In the genomic region with DNA sequence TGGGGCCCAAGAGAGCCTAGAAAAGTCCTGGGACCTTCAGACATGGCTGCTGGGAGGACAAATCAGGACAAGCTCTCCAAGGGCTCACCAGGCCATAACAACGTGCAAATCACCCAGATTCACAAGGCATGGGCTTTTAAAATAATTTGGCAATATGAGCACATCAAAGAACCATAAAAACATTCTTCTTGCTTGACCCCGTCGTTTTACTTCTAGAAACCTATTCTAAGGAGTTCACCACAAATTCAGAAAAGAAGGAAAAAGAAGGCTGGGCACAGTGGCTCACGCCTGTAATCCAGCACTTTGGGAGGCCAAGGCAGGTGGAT, we compare ENCODE assay signal across 17 cellular contexts. TPM values are rescaled to one million over a fixed set of nuclear protein-coding genes. Genes with fewer than 3 reads are reported as not detected.
DNase-seq lines count a peak whose midpoint lies in the region; ATAC-seq and TF ChIP-seq lines count a peak whose summit lies in the region.
"Had no signal": no experiment of that assay in that cellular context is flagged by ENCODE, and none has a peak within 500 bp of the region (broad histone marks: within the 10 kb centered on the region; RNA-seq: fewer than 3 reads in every experiment).

No MANE protein-coding gene starts in this region.

- H3K4me1 Mint-ChIP-seq in natural killer cell (peaks cover 0 to 4% of the 10 kb centered on the region in 2 donors), HFFc6 (ENCODE audit: low read depth) (no peaks in the 10 kb centered on the region)
- H3K4me1 Mint-ChIP-seq in natural killer cell treated with Interleukin-12 subunit alpha and Interleukin-12 subunit beta and Interleukin-15 and Interleukin-18, amount 100 ng/mL, for 72 hours (ENCODE audit: low read depth in 2 of 2) = peaks cover 4 to 8% of the 10 kb centered on the region in 2 donors
- H3K4me1 Mint-ChIP-seq in activated CD8-positive, alpha-beta T cell treated with anti-CD3 and anti-CD28 coated beads for 36 hours (ENCODE audit: low read depth) = peaks cover 4% of the 10 kb centered on the region

- no peaks in the 10 kb centered on the region for H3K27me3 ChIP-seq in aorta (ENCODE audit: control insufficient read depth in 1 of 2, insufficient read depth in 2 of 2, low read length in 1 of 2)
- H3K27me3 ChIP-seq: hepatocyte, SJCRH30 had no signal

- H3K4me3 Mint-ChIP-seq in natural killer cell = no peak overlapping the region
- H3K4me3 Mint-ChIP-seq in natural killer cell treated with Interleukin-12 subunit alpha and Interleukin-12 subunit beta and Interleukin-15 and Interleukin-18, amount 100 ng/mL, for 72 hours = no peak overlapping the region
- H3K4me3 Mint-ChIP-seq in HFFc6 = no peak overlapping the region
- H3K4me3 Mint-ChIP-seq in activated CD8-positive, alpha-beta T cell treated with anti-CD3 and anti-CD28 coated beads for 36 hours = no peak overlapping the region
- H3K4me3 Mint-ChIP-seq: activated naive CD4-positive, alpha-beta T cell treated with anti-CD3 and anti-CD28 coated beads, Interleukin-2, amount 50 U/mL, for 24 hours; brain had no signal

- no peak overlapping the region for H3K27ac ChIP-seq in aorta (ENCODE audit: low read depth in 1 of 2, low read length in 2 of 2)
- H3K27ac ChIP-seq: hepatocyte, SJCRH30 had no signal

- POLR2A ChIA-PET in activated CD8-positive, alpha-beta T cell treated with anti-CD3 and anti-CD28 coated beads for 36 hours (lab: Charles Lee) = interaction anchor here (0.6 to 2.3 kb wide), 8 partner anchors 24 to 354 kb away, joined by 3 to 7 read pairs (median 3); a partner anchor contains a TSS

- no peaks in the 10 kb centered on the region for H3K9me3 ChIP-seq in aorta (ENCODE audit: control insufficient read depth, low read length)
- H3K9me3 ChIP-seq: SJCRH30 had no signal

- CTCF ChIA-PET in activated CD8-positive, alpha-beta T cell treated with anti-CD3 and anti-CD28 coated beads for 36 hours (lab: Charles Lee) = interaction anchor here (0.6 to 4.0 kb wide), 37 partner anchors 10 to 378 kb away, joined by 3 to 130 read pairs (median 4); a partner anchor contains a TSS

- H3K27me3 Mint-ChIP-seq in natural killer cell (ENCODE audit: low read depth in 2 of 2) (peaks cover 0 to 18% of the 10 kb centered on the region in 2 donors), HFFc6 (ENCODE audit: insufficient read depth) (peaks cover 19% of the 10 kb centered on the region)
- peaks cover 0 to 12% of the 10 kb centered on the region in 2 donors for H3K27me3 Mint-ChIP-seq in natural killer cell treated with Interleukin-12 subunit alpha and Interleukin-12 subunit beta and Interleukin-15 and Interleukin-18, amount 100 ng/mL, for 72 hours
- H3K27me3 Mint-ChIP-seq in activated CD8-positive, alpha-beta T cell treated with anti-CD3 and anti-CD28 coated beads for 36 hours = no peaks in the 10 kb centered on the region
- H3K27me3 Mint-ChIP-seq: activated naive CD4-positive, alpha-beta T cell treated with anti-CD3 and anti-CD28 coated beads, Interleukin-2, amount 50 U/mL, for 24 hours had no signal

- H3K36me3 ChIP-seq in aorta (ENCODE audit: control insufficient read depth in 1 of 2, insufficient read depth in 2 of 2, low read length in 1 of 2) = no peaks in the 10 kb centered on the region
- H3K36me3 ChIP-seq: SJCRH30 had no signal

- H3K4me3 ChIP-seq in aorta (ENCODE audit: low read length in 2 of 2) = no peak overlapping the region
- H3K4me3 ChIP-seq: hepatocyte, SJCRH30 had no signal

- H3K27ac Mint-ChIP-seq in natural killer cell (no peak overlapping the region), HFFc6 (no peak overlapping the region)
- peak overlapping the region in 1 of 2 donors; percentile 76 for H3K27ac Mint-ChIP-seq in natural killer cell treated with Interleukin-12 subunit alpha and Interleukin-12 subunit beta and Interleukin-15 and Interleukin-18, amount 100 ng/mL, for 72 hours
- peak overlapping the region; percentile 47 for H3K27ac Mint-ChIP-seq in activated CD8-positive, alpha-beta T cell treated with anti-CD3 and anti-CD28 coated beads for 36 hours
- H3K27ac Mint-ChIP-seq: activated naive CD4-positive, alpha-beta T cell treated with anti-CD3 and anti-CD28 coated beads, Interleukin-2, amount 50 U/mL, for 24 hours had no signal

- no peaks in the 10 kb centered on the region for H3K4me1 ChIP-seq in aorta (ENCODE audit: control insufficient read depth in 1 of 2, insufficient read depth in 2 of 2, low read length in 2 of 2)
- H3K4me1 ChIP-seq: SJCRH30 had no signal

- ATAC-seq in natural killer cell = no peak
- ATAC-seq in natural killer cell treated with Interleukin-12 subunit alpha and Interleukin-12 subunit beta and Interleukin-15 and Interleukin-18, amount 100 ng/mL, for 72 hours = no peak
- no peak for ATAC-seq in activated CD8-positive, alpha-beta T cell treated with anti-CD3 and anti-CD28 coated beads for 36 hours
- no peak for ATAC-seq in GM19467 (IDR thresholded peaks at IDR 0.05; ENCODE audit: unreplicated experiment)
- ATAC-seq in aorta (ENCODE audit: low FRiP score) = no peak

- no peak for DNase-seq in natural killer cell
- DNase-seq in natural killer cell treated with Interleukin-12 subunit alpha and Interleukin-12 subunit beta and Interleukin-15 and Interleukin-18, amount 100 ng/mL, for 72 hours (ENCODE audit: low spot score) = no peak
- DNase-seq in HFFc6 = no peak
- no peak for DNase-seq in activated CD8-positive, alpha-beta T cell treated with anti-CD3 and anti-CD28 coated beads for 36 hours
- no peak for DNase-seq in NCI-H1694 (lab: John Stamatoyannopoulos, UW)
- DNase-seq in aorta = no peak
- DNase-seq: occipital lobe had no signal

- intact Hi-C loops in natural killer cell (cut with micrococcal nuclease) = loop anchor here (1.0 kb wide), 2 partner anchors 23 to 125 kb away; no protein-coding TSS in a partner anchor
- intact Hi-C loops in activated CD8-positive, alpha-beta T cell treated with anti-CD3 and anti-CD28 coated beads for 36 hours (cut with micrococcal nuclease) = loop anchor here (1.0 kb wide), 1 partner anchor 125 kb away; no protein-coding TSS in a partner anchor
- intact Hi-C loops in aorta (cut with DNase I) = loop anchor here in 1 of 2 donors (5.0 kb wide), 1 partner anchor 125 kb away; no protein-coding TSS in a partner anchor

- TF ChIP-seq CTCF in natural killer cell (IDR thresholded peaks at IDR 0.05) (peak; percentile 26), HFFc6 (IDR thresholded peaks at IDR 0.05) (peak; percentile 21; the same call in 1 of the 2 replicates)
- TF ChIP-seq CTCF in activated CD8-positive, alpha-beta T cell treated with anti-CD3 and anti-CD28 coated beads for 36 hours (IDR thresholded peaks at IDR 0.05) = no peak

- 66 to 68% methylated on average over 4 of the region's 4 CpGs for WGBS in aorta, 2 donors

- H3K9me3 Mint-ChIP-seq in natural killer cell (peaks cover 0 to 3% of the 10 kb centered on the region in 2 donors), HFFc6 (peaks cover 13% of the 10 kb centered on the region)
- no peaks in the 10 kb centered on the region for H3K9me3 Mint-ChIP-seq in natural killer cell treated with Interleukin-12 subunit alpha and Interleukin-12 subunit beta and Interleukin-15 and Interleukin-18, amount 100 ng/mL, for 72 hours
- peaks cover 5% of the 10 kb centered on the region for H3K9me3 Mint-ChIP-seq in activated CD8-positive, alpha-beta T cell treated with anti-CD3 and anti-CD28 coated beads for 36 hours
- H3K9me3 Mint-ChIP-seq: activated naive CD4-positive, alpha-beta T cell treated with anti-CD3 and anti-CD28 coated beads, Interleukin-2, amount 50 U/mL, for 24 hours had no signal

- H3K36me3 Mint-ChIP-seq in natural killer cell (no peaks in the 10 kb centered on the region), HFFc6 (ENCODE audit: low read depth) (peaks cover 10% of the 10 kb centered on the region)
- H3K36me3 Mint-ChIP-seq in natural killer cell treated with Interleukin-12 subunit alpha and Interleukin-12 subunit beta and Interleukin-15 and Interleukin-18, amount 100 ng/mL, for 72 hours = no peaks in the 10 kb centered on the region
- no peaks in the 10 kb centered on the region for H3K36me3 Mint-ChIP-seq in activated CD8-positive, alpha-beta T cell treated with anti-CD3 and anti-CD28 coated beads for 36 hours (ENCODE audit: low read depth)
- H3K36me3 Mint-ChIP-seq: activated naive CD4-positive, alpha-beta T cell treated with anti-CD3 and anti-CD28 coated beads, Interleukin-2, amount 50 U/mL, for 24 hours; brain had no signal

RNA-seq across cellular contexts. Expression of a gene that starts 12.1 kb away (rescaled TPM):
- total RNA-seq in natural killer cell = not detected
- total RNA-seq in natural killer cell treated with Interleukin-12 subunit alpha and Interleukin-12 subunit beta and Interleukin-15 and Interleukin-18, amount 100 ng/mL, for 72 hours = 1 to 10 TPM in 1 of 2 donors, under 1 TPM in 1; 0.70 to 4.2 TPM
- total RNA-seq in HFFc6 (2021; fragmentation: NEBNext Ultra II Directional; extraction: Animal tissue kit (Norgen Biotek cat#: 25700)) = not detected
- total RNA-seq in activated CD8-positive, alpha-beta T cell treated with anti-CD3 and anti-CD28 coated beads for 36 hours = 10 to 100 TPM; 30.7 to 33.6 TPM
- 1 to 10 TPM in 1 of 2 donors, not detected in 1; 1.6 TPM for total RNA-seq in aorta
- not detected for polyA plus RNA-seq in aorta
- total RNA-seq: hepatocyte, LHCN-M2, liver, renal cortical epithelial cell, SJCRH30 had no signal
- polyA plus RNA-seq: hepatocyte, liver had no signal

RNA-seq across cellular contexts. Expression of a gene that starts 12.4 kb away (rescaled TPM):
- total RNA-seq in natural killer cell (not detected), aorta (not detected)
- total RNA-seq in natural killer cell treated with Interleukin-12 subunit alpha and Interleukin-12 subunit beta and Interleukin-15 and Interleukin-18, amount 100 ng/mL, for 72 hours = not detected
- not detected for total RNA-seq in HFFc6 (2021; fragmentation: NEBNext Ultra II Directional; extraction: Animal tissue kit (Norgen Biotek cat#: 25700))
- total RNA-seq in activated CD8-positive, alpha-beta T cell treated with anti-CD3 and anti-CD28 coated beads for 36 hours = not detected
- polyA plus RNA-seq in aorta = not detected
- total RNA-seq: epithelial cell of proximal tubule; hepatocyte; LHCN-M2; liver; occipital lobe; renal cortical epithelial cell; SJCRH30; T-helper 2 cell treated with Interferon-gamma antibody and Interleukin-4, amounts not matched to agents 100 ng/mL and 5 ng/mL, for 36 hours had no signal
- polyA plus RNA-seq: hepatocyte, liver had no signal

RNA-seq across cellular contexts. Expression of a gene that starts 31.1 kb away (rescaled TPM):
- total RNA-seq in natural killer cell = 10 to 100 TPM; 33.0 to 81.5 (median 70.6) TPM
- total RNA-seq in natural killer cell treated with Interleukin-12 subunit alpha and Interleukin-12 subunit beta and Interleukin-15 and Interleukin-18, amount 100 ng/mL, for 72 hours = 1,000 to 10,000 TPM in 1 of 2 donors, 100 to 1,000 TPM in 1; 549 to 1,013 TPM
- 1,000 to 10,000 TPM in 3 of 6 experiments, 100 to 1,000 TPM in 3; 623 to 1,524 (median 1,044) TPM for total RNA-seq in HFFc6 (2021; fragmentation: NEBNext Ultra II Directional; extraction: Animal tissue kit (Norgen Biotek cat#: 25700))
- 100 to 1,000 TPM; 141 to 144 TPM for total RNA-seq in activated CD8-positive, alpha-beta T cell treated with anti-CD3 and anti-CD28 coated beads for 36 hours
- 1,000 to 10,000 TPM in 1 of 2 donors, 100 to 1,000 TPM in 1; 146 to 1,375 TPM for total RNA-seq in aorta
- polyA plus RNA-seq in aorta = 1,000 to 10,000 TPM in 1 of 2 donors, 100 to 1,000 TPM in 1; 320 to 1,681 TPM

RNA-seq across cellular contexts. Expression of a gene that starts 48.3 kb away (rescaled TPM):
- total RNA-seq in natural killer cell = 1 to 10 TPM in 1 of 3 donors, under 1 TPM in 1, not detected in 1; 0.40 to 3.2 TPM
- total RNA-seq in natural killer cell treated with Interleukin-12 subunit alpha and Interleukin-12 subunit beta and Interleukin-15 and Interleukin-18, amount 100 ng/mL, for 72 hours = 100 to 1,000 TPM in 1 of 2 donors, 10 to 100 TPM in 1; 58.5 to 148 TPM
- total RNA-seq in HFFc6 (2021; fragmentation: NEBNext Ultra II Directional; extraction: Animal tissue kit (Norgen Biotek cat#: 25700)) = 100 to 1,000 TPM; 192 to 469 (median 458) TPM
- 10 to 100 TPM; 22.1 to 23.3 TPM for total RNA-seq in activated CD8-positive, alpha-beta T cell treated with anti-CD3 and anti-CD28 coated beads for 36 hours
- 100 to 1,000 TPM in 1 of 2 donors, 10 to 100 TPM in 1; 47.8 to 355 TPM for total RNA-seq in aorta
- polyA plus RNA-seq in aorta = 100 to 1,000 TPM; 185 to 606 TPM
- total RNA-seq: SJCRH30 had no signal

RNA-seq across cellular contexts. Expression of a gene that starts 55.2 kb away (rescaled TPM):
- total RNA-seq in natural killer cell = not detected
- total RNA-seq in natural killer cell treated with Interleukin-12 subunit alpha and Interleukin-12 subunit beta and Interleukin-15 and Interleukin-18, amount 100 ng/mL, for 72 hours = under 1 TPM in 1 of 2 donors, not detected in 1; 0.36 TPM
- total RNA-seq in HFFc6 (2021; fragmentation: NEBNext Ultra II Directional; extraction: Animal tissue kit (Norgen Biotek cat#: 25700)) = under 1 TPM in 5 of 6 experiments, not detected in 1; 0.21 to 0.41 (median 0.28) TPM
- not detected for total RNA-seq in activated CD8-positive, alpha-beta T cell treated with anti-CD3 and anti-CD28 coated beads for 36 hours
- 100 to 1,000 TPM in 1 of 2 donors, 10 to 100 TPM in 1; 11.8 to 129 TPM for total RNA-seq in aorta
- polyA plus RNA-seq in aorta = 10 to 100 TPM; 40.1 to 72.2 TPM
- total RNA-seq: SJCRH30; T-helper 2 cell treated with Interferon-gamma antibody and Interleukin-4, amounts not matched to agents 100 ng/mL and 5 ng/mL, for 36 hours had no signal
- polyA plus RNA-seq: hepatocyte had no signal

Comparison
In these comparisons a context has a peak if more than half of its experiments do, and no peak if none do; other contexts are left out.
1. RNA of a gene that starts 12.1 kb away (total RNA-seq): 30.7 to 33.6 TPM in activated CD8-positive, alpha-beta T cell treated with anti-CD3 and anti-CD28 coated beads for 36 hours; 0.70 to 4.2 TPM in natural killer cell treated with Interleukin-12 subunit alpha and Interleukin-12 subunit beta and Interleukin-15 and Interleukin-18, amount 100 ng/mL, for 72 hours, 1.6 TPM in aorta, not detected in natural killer cell and not detected in HFFc6; every median in the first group is over 4 times any median in the second.